ENCODE assay signal across 9 cellular contexts in genomic region chr1:67889940-67890567, GRCh38. TPM values are rescaled to one million over a fixed set of nuclear protein-coding genes. Genes with fewer than 3 reads are reported as not detected.
A peak's percentile ranks its signal among the peaks of the same experiment; 100 is the strongest.
DNase-seq lines count a peak whose midpoint lies in the region; ATAC-seq lines count a peak whose summit lies in the region.
"Had no signal": no experiment of that assay in that cellular context is flagged by ENCODE, and none has a peak within 500 bp of the region (broad histone marks: within the 10 kb centered on the region; RNA-seq: fewer than 3 reads in every experiment).

No MANE protein-coding gene starts in this region.

- ATAC-seq in left cardiac atrium (peak; percentile 61 to 94), HG02973 (IDR thresholded peaks at IDR 0.05; ENCODE audit: unreplicated experiment) (no peak)

- intact Hi-C loops in left cardiac atrium (cut with DNase I): no loop called here
- intact Hi-C loops in cardiac septum (cut with DNase I): no loop called here

- DNase-seq in left cardiac atrium (peak; percentile 18), cardiac septum (ENCODE audit: low spot score) (no peak), RPMI7951 (ENCODE audit: low read depth) (peak; percentile 91), fibroblast of peridontal ligament (ENCODE audit: extremely low read depth) (peak; percentile 87), stromal cell of bone marrow (ENCODE audit: low read depth) (peak; percentile 80), GF-D8 (lab: John Stamatoyannopoulos, UW) (no peak)
- no peak for DNase-seq in activated effector memory CD4-positive, alpha-beta T cell treated with anti-CD3 and anti-CD28 coated beads, Interleukin-2, amount 50 U/mL, for 16 hours
- DNase-seq: psoas muscle had no signal

RNA-seq across cellular contexts. Expression of gene GNG12, which starts 56.8 kb away (rescaled TPM):
- 10 to 100 TPM; 34.1 to 49.6 TPM for total RNA-seq in left cardiac atrium
- 38.8 TPM for total RNA-seq in cardiac septum
- total RNA-seq in RPMI7951 (2014; rRNA removed; shearing (Covaris generic)): 174 and 213 TPM in 2 replicates

Comparison
In these comparisons a context has a peak if more than half of its experiments do, and no peak if none do; other contexts are left out.
1. DNase-seq: peak in left cardiac atrium (single experiment), RPMI7951 (single experiment), fibroblast of peridontal ligament (single experiment) and stromal cell of bone marrow (single experiment); none in cardiac septum (single experiment), GF-D8 (single experiment) and activated effector memory CD4-positive, alpha-beta T cell treated with anti-CD3 and anti-CD28 coated beads, Interleukin-2, amount 50 U/mL, for 16 hours (single experiment).